Comparison of ENCODE assay signal across 20 cellular contexts in genomic region chr1:221031015-221031889, GRCh38.
"Had no signal": no experiment of that assay in that cellular context is flagged by ENCODE, and none has a peak within 500 bp of the region (broad histone marks: within the 10 kb centered on the region; RNA-seq: fewer than 3 reads in every experiment).

No MANE protein-coding gene starts in this region.

- FAIRE-seq: colon, frontal cortex, keratinocyte had no signal

- DNase-seq: activated CD4-positive, alpha-beta T cell treated with anti-CD3 and anti-CD28 coated beads, Interleukin-2, amount 50 U/mL, for 1 hour; activated CD4-positive, CD25-positive, alpha-beta regulatory T cell treated with anti-CD3 and anti-CD28 coated beads, Interleukin-2, amount 50 U/mL, for 72 hours; activated CD8-positive, alpha-beta memory T cell treated with anti-CD3 and anti-CD28 coated beads, Interleukin-2, amount 50 U/mL, for 4 hours; activated naive CD4-positive, alpha-beta T cell treated with anti-CD3 and anti-CD28 coated beads for 36 hours; activated T-cell treated with anti-CD3 and anti-CD28 coated beads, Interleukin-2, amount 50 U/mL, for 4 hours; anterior cingulate cortex; central memory CD4-positive, alpha-beta T cell; dorsolateral prefrontal cortex; midbrain; right cardiac atrium; stimulated activated CD4-positive, alpha-beta T cell treated with anti-CD3 and anti-CD28 coated beads, Interleukin-4, amount 100 ng/mL, for 24 hours; T-helper 1 cell; T-helper 9 cell; upper lobe of right lung had no signal

- H3K27ac ChIP-seq: dorsolateral prefrontal cortex, thoracic aorta, upper lobe of right lung had no signal

- H3K27me3 ChIP-seq: upper lobe of right lung had no signal

- H3K36me3 ChIP-seq: thoracic aorta, upper lobe of right lung had no signal

- H3K4me1 ChIP-seq: upper lobe of right lung had no signal

- H3K4me3 ChIP-seq: dorsolateral prefrontal cortex, lung, thoracic aorta, upper lobe of right lung had no signal

- H3K9me3 ChIP-seq: thoracic aorta, upper lobe of right lung had no signal

- ATAC-seq: activated T-cell treated with anti-CD3 and anti-CD28 coated beads, Interleukin-2, amount 50 U/mL, for 4 hours; right cardiac atrium; stimulated activated effector memory CD8-positive, alpha-beta T cell treated with anti-CD3 and anti-CD28 coated beads, Interleukin-12 subunit alpha, Interleukin-12 subunit beta, amount 100 ng/mL, for 72 hours; upper lobe of right lung had no signal
